In genomic region chr14:89056394-89056793, GRCh38 we compare ENCODE assay signal across 34 cellular contexts.
"Had no signal": no experiment of that assay in that cellular context is flagged by ENCODE, and none has a peak within 500 bp of the region (broad histone marks: within the 10 kb centered on the region; RNA-seq: fewer than 3 reads in every experiment).

No MANE protein-coding gene starts in this region.

- H3K4me3 ChIP-seq: MG63 had no signal

- H3K9me3 ChIP-seq: MG63 had no signal

- DNase-seq: Karpas-422, Kasumi-1, MG63, MM.1S, MV-4-11, NCI-H1048, NCI-H1092, NCI-H1092 treated with DMSO at 0.1 percent for 48 hours, NCI-H1105, NCI-H1105 treated with DMSO at 0.1 percent for 48 hours, NCI-H1417, NCI-H1417 treated with DMSO at 0.1 percent for 48 hours, NCI-H1436, NCI-H1436 treated with DMSO at 0.1 percent for 48 hours, NCI-H146, NCI-H1694, NCI-H1694 treated with DMSO at 0.1 percent for 48 hours, NCI-H187, NCI-H187 treated with DMSO at 0.1 percent for 48 hours, NCI-H1930, NCI-H2029, NCI-H2029 treated with DMSO at 0.1 percent for 48 hours, NCI-H2081, NCI-H2081 treated with DMSO at 0.1 percent for 48 hours, NCI-H2107, NCI-H2171, NCI-H2171 treated with DMSO at 0.1 percent for 48 hours, NCI-H2227 treated with DMSO at 0.1 percent for 48 hours, NCI-H226, NCI-H345, NCI-H446, NCI-H446 treated with DMSO at 0.1 percent for 48 hours, NCI-H510A, NCI-H510A treated with DMSO at 0.1 percent for 48 hours had no signal

- H3K36me3 ChIP-seq: MG63 had no signal

- H3K27me3 ChIP-seq: MG63 had no signal
